ENCODE assay signal across 2 cellular contexts in genomic region chr13:75299913-75300862, GRCh38.
TF ChIP-seq lines count a peak whose summit lies in the region.

No MANE protein-coding gene starts in this region.

TF ChIP-seq in IMR-90, 13 proteins besides CTCF, POLR2A, EP300 and RAD21 (continued from another document):
- TF ChIP-seq, protein P1, sequence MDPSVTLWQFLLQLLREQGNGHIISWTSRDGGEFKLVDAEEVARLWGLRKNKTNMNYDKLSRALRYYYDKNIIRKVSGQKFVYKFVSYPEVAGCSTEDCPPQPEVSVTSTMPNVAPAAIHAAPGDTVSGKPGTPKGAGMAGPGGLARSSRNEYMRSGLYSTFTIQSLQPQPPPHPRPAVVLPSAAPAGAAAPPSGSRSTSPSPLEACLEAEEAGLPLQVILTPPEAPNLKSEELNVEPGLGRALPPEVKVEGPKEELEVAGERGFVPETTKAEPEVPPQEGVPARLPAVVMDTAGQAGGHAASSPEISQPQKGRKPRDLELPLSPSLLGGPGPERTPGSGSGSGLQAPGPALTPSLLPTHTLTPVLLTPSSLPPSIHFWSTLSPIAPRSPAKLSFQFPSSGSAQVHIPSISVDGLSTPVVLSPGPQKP (IDR thresholded peaks at IDR 0.05; ENCODE audit: borderline replicate concordance, low read depth, low read length) = no peak
- TF ChIP-seq MAFK (IDR thresholded peaks at IDR 0.05; ENCODE audit: low read depth, low read length) (no peak), FOS (IDR thresholded peaks at IDR 0.05; ENCODE audit: low read depth, low read length) (no peak), SMC3 (IDR thresholded peaks at IDR 0.05; ENCODE audit: low read depth, low read length) (no peak), USF2 (IDR thresholded peaks at IDR 0.05; ENCODE audit: low read depth, low read length) (no peak), RFX5 (IDR thresholded peaks at IDR 0.05; ENCODE audit: low read depth, low read length) (no peak), CHD1 (IDR thresholded peaks at IDR 0.05; ENCODE audit: low read depth, low read length) (no peak), NFE2L2 (IDR thresholded peaks at IDR 0.05; ENCODE audit: low read depth, low read length) (no peak), BHLHE40 (IDR thresholded peaks at IDR 0.05; ENCODE audit: low read depth, low read length) (no peak), MAZ (IDR thresholded peaks at IDR 0.05; ENCODE audit: borderline replicate concordance, low read depth, low read length) (no peak), CEBPB (IDR thresholded peaks at IDR 0.05; ENCODE audit: low read depth, low read length) (no peak), RCOR1 (IDR thresholded peaks at IDR 0.05; ENCODE audit: insufficient replicate concordance, low read length) (no peak)

TF ChIP-seq in HepG2, 621 proteins besides CTCF, POLR2A, EP300 and RAD21 (continued from another document):
- TF ChIP-seq, protein P2, sequence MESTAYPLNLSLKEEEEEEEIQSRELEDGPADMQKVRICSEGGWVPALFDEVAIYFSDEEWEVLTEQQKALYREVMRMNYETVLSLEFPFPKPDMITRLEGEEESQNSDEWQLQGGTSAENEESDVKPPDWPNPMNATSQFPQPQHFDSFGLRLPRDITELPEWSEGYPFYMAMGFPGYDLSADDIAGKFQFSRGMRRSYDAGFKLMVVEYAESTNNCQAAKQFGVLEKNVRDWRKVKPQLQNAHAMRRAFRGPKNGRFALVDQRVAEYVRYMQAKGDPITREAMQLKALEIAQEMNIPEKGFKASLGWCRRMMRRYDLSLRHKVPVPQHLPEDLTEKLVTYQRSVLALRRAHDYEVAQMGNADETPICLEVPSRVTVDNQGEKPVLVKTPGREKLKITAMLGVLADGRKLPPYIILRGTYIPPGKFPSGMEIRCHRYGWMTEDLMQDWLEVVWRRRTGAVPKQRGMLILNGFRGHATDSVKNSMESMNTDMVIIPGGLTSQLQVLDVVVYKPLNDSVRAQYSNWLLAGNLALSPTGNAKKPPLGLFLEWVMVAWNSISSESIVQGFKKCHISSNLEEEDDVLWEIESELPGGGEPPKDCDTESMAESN (CRISPR knock-in tag; conservative IDR thresholded peaks at IDR 0.05) = no peak
- TF ChIP-seq, protein P3, sequence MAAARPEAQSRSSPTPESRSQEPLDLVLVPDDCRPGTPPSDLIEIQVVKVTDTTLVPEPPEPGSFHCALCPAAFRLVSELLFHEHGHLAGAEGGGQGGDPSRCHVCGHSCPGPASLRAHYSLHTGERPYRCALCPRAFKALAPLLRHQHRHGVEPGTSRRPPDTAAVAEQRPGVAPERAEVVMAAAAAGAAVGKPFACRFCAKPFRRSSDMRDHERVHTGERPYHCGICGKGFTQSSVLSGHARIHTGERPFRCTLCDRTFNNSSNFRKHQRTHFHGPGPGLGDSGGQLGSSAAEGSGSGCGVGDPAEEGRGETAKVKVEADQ (CRISPR knock-in tag; IDR thresholded peaks at IDR 0.05; ENCODE audit: borderline replicate concordance) = no peak
- TF ChIP-seq, protein P4, sequence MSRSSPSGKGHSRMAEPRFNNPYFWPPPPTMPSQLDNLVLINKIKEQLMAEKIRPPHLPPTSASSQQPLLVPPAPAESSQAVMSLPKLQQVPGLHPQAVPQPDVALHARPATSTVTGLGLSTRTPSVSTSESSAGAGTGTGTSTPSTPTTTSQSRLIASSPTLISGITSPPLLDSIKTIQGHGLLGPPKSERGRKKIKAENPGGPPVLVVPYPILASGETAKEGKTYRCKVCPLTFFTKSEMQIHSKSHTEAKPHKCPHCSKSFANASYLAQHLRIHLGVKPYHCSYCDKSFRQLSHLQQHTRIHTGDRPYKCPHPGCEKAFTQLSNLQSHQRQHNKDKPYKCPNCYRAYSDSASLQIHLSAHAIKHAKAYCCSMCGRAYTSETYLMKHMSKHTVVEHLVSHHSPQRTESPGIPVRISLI (CRISPR knock-in tag; IDR thresholded peaks at IDR 0.05; ENCODE audit: borderline replicate concordance) = no peak
- TF ChIP-seq ZNF670 (CRISPR knock-in tag; IDR thresholded peaks at IDR 0.05; ENCODE audit: borderline replicate concordance) (no peak), NFRKB (IDR thresholded peaks at IDR 0.05) (no peak)
- TF ChIP-seq, protein P5, sequence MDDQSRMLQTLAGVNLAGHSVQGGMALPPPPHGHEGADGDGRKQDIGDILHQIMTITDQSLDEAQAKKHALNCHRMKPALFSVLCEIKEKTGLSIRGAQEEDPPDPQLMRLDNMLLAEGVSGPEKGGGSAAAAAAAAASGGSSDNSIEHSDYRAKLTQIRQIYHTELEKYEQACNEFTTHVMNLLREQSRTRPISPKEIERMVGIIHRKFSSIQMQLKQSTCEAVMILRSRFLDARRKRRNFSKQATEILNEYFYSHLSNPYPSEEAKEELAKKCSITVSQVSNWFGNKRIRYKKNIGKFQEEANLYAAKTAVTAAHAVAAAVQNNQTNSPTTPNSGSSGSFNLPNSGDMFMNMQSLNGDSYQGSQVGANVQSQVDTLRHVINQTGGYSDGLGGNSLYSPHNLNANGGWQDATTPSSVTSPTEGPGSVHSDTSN (CRISPR knock-in tag; IDR thresholded peaks at IDR 0.05; ENCODE audit: borderline replicate concordance) = no peak
